Comparison of ENCODE assay signal across 9 cellular contexts in the genomic region with DNA sequence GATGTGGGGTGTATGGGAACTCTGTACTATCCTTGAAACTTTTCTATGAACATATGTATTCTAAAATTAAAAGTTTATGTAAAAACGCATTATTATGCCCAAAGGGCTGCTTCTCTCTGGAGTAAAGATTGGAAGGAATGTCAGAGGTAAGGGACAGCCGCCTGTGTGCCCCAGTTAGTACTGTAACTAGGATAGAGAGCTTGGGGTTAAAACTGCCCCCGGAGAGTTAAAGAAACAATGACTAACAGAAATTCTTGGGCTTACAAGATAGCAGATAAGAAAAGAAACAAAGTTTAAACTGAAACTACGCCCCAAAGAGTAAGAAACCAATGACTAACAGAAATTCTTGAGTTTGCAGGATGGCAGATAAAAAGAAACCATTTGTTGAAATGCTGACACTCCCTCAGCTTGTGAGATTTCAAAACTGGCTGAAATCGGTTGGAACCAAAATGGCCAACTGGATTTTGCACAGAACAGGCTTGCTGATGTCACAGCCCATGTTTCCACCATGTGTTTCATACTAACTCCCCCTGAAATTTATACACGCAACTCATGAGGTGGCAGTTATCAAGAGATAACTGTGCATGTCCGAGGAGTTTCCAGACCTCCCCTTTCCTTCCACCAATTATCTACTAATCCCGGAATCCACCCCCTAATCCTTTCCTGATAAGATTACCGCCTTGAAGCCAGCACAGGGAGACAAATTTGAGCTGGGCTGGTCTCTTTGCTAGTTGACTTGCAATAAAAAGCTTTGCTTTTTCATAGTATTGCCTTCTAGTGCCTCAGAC. TPM values are rescaled to one million over a fixed set of nuclear protein-coding genes. Genes with fewer than 3 reads are reported as not detected.
DNase-seq lines count a peak whose midpoint lies in the region; ATAC-seq and TF ChIP-seq lines count a peak whose summit lies in the region.
"Had no signal": no experiment of that assay in that cellular context is flagged by ENCODE, and none has a peak within 500 bp of the region (broad histone marks: within the 10 kb centered on the region; RNA-seq: fewer than 3 reads in every experiment).

No MANE protein-coding gene starts in this region.

- H2AFZ ChIP-seq in ACC112 (ENCODE audit: low read length, unreplicated experiment): peak overlapping the region; percentile 100

- no peaks in the 10 kb centered on the region for H3K79me2 ChIP-seq in ACC112 (ENCODE audit: control insufficient read depth, insufficient read depth, low read length, unreplicated experiment)

- H3K36me3 ChIP-seq in ACC112 (ENCODE audit: insufficient read depth, low read length): no peaks in the 10 kb centered on the region
- no peaks in the 10 kb centered on the region for H3K36me3 ChIP-seq in body of pancreas (replicated peaks in 1 of 2; ENCODE audit: insufficient read depth in 1 of 2, low read depth in 2 of 2)
- H3K36me3 ChIP-seq in lung (ENCODE audit: control insufficient read depth in 2 of 2, insufficient read depth in 2 of 2, low read length in 2 of 2): no peaks in the 10 kb centered on the region

- no peaks in the 10 kb centered on the region for H3K9me3 ChIP-seq in body of pancreas
- no peaks in the 10 kb centered on the region for H3K9me3 ChIP-seq in lung (ENCODE audit: control insufficient read depth in 2 of 2, insufficient read depth in 1 of 2, low read length in 1 of 2)

- ATAC-seq in body of pancreas (peak; percentile 86), lung (ENCODE audit: insufficient read depth, low FRiP score) (peak; percentile 75), HG03025 (IDR thresholded peaks at IDR 0.05; ENCODE audit: low FRiP score, unreplicated experiment) (no peak)

- no peaks in the 10 kb centered on the region for H3K27me3 ChIP-seq in ACC112 (ENCODE audit: insufficient read depth, low read length)
- no peaks in the 10 kb centered on the region for H3K27me3 ChIP-seq in body of pancreas
- H3K27me3 ChIP-seq in lung (ENCODE audit: control insufficient read depth, insufficient read depth): no peaks in the 10 kb centered on the region

- DNase-seq in HUDEP-2 (lab: John Stamatoyannopoulos, UW; ENCODE audit: unreplicated experiment in 76 of 76) (peak in 58 of 76 experiments; percentile 0 to 97 (median 50)), body of pancreas (peak; percentile 34 to 57 (median 38)), lung (ENCODE audit: low spot score) (peak; percentile 36), NCI-H2171 (lab: John Stamatoyannopoulos, UW) (no peak), NCI-H1436 (lab: John Stamatoyannopoulos, UW) (no peak), GM10248 (ENCODE audit: extremely low spot score) (no peak)
- DNase-seq: activated naive CD8-positive, alpha-beta T cell treated with anti-CD3 and anti-CD28 coated beads, Interleukin-2, amount 10 ng/mL, durations not matched to agents 7 days and 5 days had no signal

- peak in 1 of 3 donors; percentile 6 for TF ChIP-seq POLR2A in body of pancreas (IDR thresholded peaks at IDR 0.05)

- intact Hi-C loops in body of pancreas (cut with DNase I): no loop called here

- TF ChIP-seq CTCF in body of pancreas (IDR thresholded peaks at IDR 0.05): no peak
- TF ChIP-seq CTCF in lung (IDR thresholded peaks at IDR 0.05; ENCODE audit: control extremely low read depth, extremely low read depth): no peak
- no peak for TF ChIP-seq CTCF in GM10248 (IDR thresholded peaks at IDR 0.05; ENCODE audit: control extremely low read depth, extremely low read depth, low read depth, missing control alignments)

- WGBS in body of pancreas, 2 donors: 25 to 35% methylated on average over 9 of the region's 9 CpGs
- WGBS in lung, 2 donors: 44 to 63% methylated on average over 9 of the region's 9 CpGs

- H3K27ac ChIP-seq in ACC112 (ENCODE audit: low read depth, low read length) (peak overlapping the region; percentile 98), body of pancreas (peak overlapping the region; percentile 4 to 73 (median 70)), lung (ENCODE audit: low read depth in 1 of 2, low read length in 1 of 2) (peak overlapping the region; percentile 33 to 52)

- CTCF ChIA-PET in GM10248 (lab: Yijun Ruan, JAX): interaction anchor here (1.1 kb wide), 1 partner anchor 18 kb away, joined by 3 read pairs; no protein-coding TSS in a partner anchor

- POLR2A ChIA-PET in GM10248 (lab: Yijun Ruan, JAX): no interaction called here

- H3K4me3 ChIP-seq in ACC112 (ENCODE audit: low read depth, low read length) (peak overlapping the region; percentile 74), body of pancreas (no peak overlapping the region), lung (no peak overlapping the region)

- peaks cover 27% of the 10 kb centered on the region for H3K4me1 ChIP-seq in ACC112 (ENCODE audit: control insufficient read depth, insufficient read depth, low read length, unreplicated experiment)
- peaks cover 14% of the 10 kb centered on the region for H3K4me1 ChIP-seq in body of pancreas
- H3K4me1 ChIP-seq in lung (ENCODE audit: control insufficient read depth in 2 of 2, insufficient read depth in 2 of 2, low read length in 2 of 2): peaks cover 0 to 7% of the 10 kb centered on the region in 2 donors

RNA-seq across cellular contexts. Expression of a gene that starts 8.7 kb away (rescaled TPM):
- total RNA-seq in body of pancreas (not detected), lung (under 1 TPM in 1 of 2 donors, not detected in 1; 0.12 TPM)
- polyA plus RNA-seq in lung: under 1 TPM; 0.16 to 0.19 TPM
- total RNA-seq: activated naive CD8-positive, alpha-beta T cell treated with anti-CD3 and anti-CD28 coated beads, Interleukin-2, amount 10 ng/mL, durations not matched to agents 7 days and 5 days had no signal

RNA-seq across cellular contexts. Expression of a gene that starts 36.8 kb away (rescaled TPM):
- total RNA-seq in body of pancreas (100 to 1,000 TPM in 1 of 2 donors, 10 to 100 TPM in 1; 58.7 to 113 TPM), lung (100 to 1,000 TPM; 255 to 351 TPM)
- 100 to 1,000 TPM; 143 to 240 TPM for polyA plus RNA-seq in lung

Comparison
In these comparisons a context has a peak if more than half of its experiments do, and no peak if none do; other contexts are left out.
1. H3K27ac ChIP-seq: peak in every context shown above with its lines; median percentile 98 in ACC112; 70 in body of pancreas; 42 in lung.
2. DNase-seq: peak in HUDEP-2 (58 of 76), body of pancreas (4 of 4) and lung (single experiment); none in NCI-H2171 (single experiment), NCI-H1436 (single experiment) and GM10248 (single experiment).